Comparison of ENCODE assay signal across 10 cellular contexts in the genomic region with DNA sequence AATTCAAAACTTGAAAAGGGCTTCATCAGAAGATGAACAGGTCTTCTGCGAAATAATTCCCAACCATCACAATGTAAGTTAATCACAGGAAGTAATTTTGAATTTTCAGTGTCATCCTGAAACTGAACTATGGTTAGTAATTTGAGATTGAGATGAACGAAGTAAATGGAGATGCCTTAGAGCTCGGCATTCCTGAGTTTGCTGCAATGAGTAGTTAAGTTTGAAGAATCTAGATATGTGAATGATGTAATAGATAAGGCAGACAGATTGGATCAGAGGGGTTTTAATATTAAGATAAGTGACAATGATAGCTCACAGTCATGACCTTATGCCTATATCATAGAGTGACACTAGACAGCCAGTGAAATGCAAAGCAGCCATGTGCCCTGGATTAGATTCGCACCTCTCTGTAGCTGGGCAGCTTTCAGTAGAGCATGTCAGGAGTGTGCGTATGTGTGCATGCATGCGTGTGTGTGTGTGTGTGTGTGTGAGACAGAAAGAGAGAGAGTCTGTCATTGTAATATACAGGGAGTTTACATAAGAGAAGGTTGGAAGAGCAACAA.
DNase-seq lines count a peak whose midpoint lies in the region; ATAC-seq, FAIRE-seq and TF ChIP-seq lines count a peak whose summit lies in the region.
"Had no signal": no experiment of that assay in that cellular context is flagged by ENCODE, and none has a peak within 500 bp of the region (broad histone marks: within the 10 kb centered on the region; RNA-seq: fewer than 3 reads in every experiment).

No MANE protein-coding gene starts in this region.

- peak; percentile 49 for ATAC-seq in HG02981 (IDR thresholded peaks at IDR 0.05; ENCODE audit: unreplicated experiment)
- peak; percentile 42 for ATAC-seq in stimulated activated naive CD8-positive, alpha-beta T cell treated with anti-CD3 and anti-CD28 coated beads, Interleukin-15, Interleukin-2, amounts not matched to agents 100 U/mL and 50 U/mL, for 24 hours

- peaks cover 77% of the 10 kb centered on the region for H3K4me1 Mint-ChIP-seq in activated T-helper 1 cell treated with anti-CD3 and anti-CD28 coated beads, Interleukin-12 subunit alpha, Interleukin-12 subunit beta, Interleukin-2, Interleukin-4 antibody, amounts not matched to agents 30 ng/mL and 10 ng/mL and 1 ng/mL, durations not matched to agents 14 hours and 24 hours and 36 hours (ENCODE audit: low read depth)

- peaks cover 8% of the 10 kb centered on the region for H3K9me3 Mint-ChIP-seq in activated T-helper 1 cell treated with anti-CD3 and anti-CD28 coated beads, Interleukin-12 subunit alpha, Interleukin-12 subunit beta, Interleukin-2, Interleukin-4 antibody, amounts not matched to agents 30 ng/mL and 10 ng/mL and 1 ng/mL, durations not matched to agents 14 hours and 24 hours and 36 hours

- peak overlapping the region; percentile 88 for H3K27ac Mint-ChIP-seq in activated T-helper 1 cell treated with anti-CD3 and anti-CD28 coated beads, Interleukin-12 subunit alpha, Interleukin-12 subunit beta, Interleukin-2, Interleukin-4 antibody, amounts not matched to agents 30 ng/mL and 10 ng/mL and 1 ng/mL, durations not matched to agents 14 hours and 24 hours and 36 hours

- DNase-seq in activated naive CD4-positive, alpha-beta T cell treated with Interleukin-2 at 50 U/mL for 16 hours, result peak; percentile 31
- no peak for DNase-seq in activated naive CD4-positive, alpha-beta T cell (lab: John Stamatoyannopoulos, UW)
- no peak for DNase-seq in activated T-helper 1 cell treated with anti-CD3 and anti-CD28 coated beads, Interleukin-12 subunit alpha, Interleukin-12 subunit beta, Interleukin-2, Interleukin-4 antibody, amounts not matched to agents 30 ng/mL and 10 ng/mL and 1 ng/mL, durations not matched to agents 14 hours and 24 hours and 36 hours (ENCODE audit: low spot score)
- DNase-seq in stimulated activated naive CD8-positive, alpha-beta T cell treated with anti-CD3 and anti-CD28 coated beads, Interleukin-15, Interleukin-2, amounts not matched to agents 100 U/mL and 50 U/mL, for 24 hours, result no peak
- DNase-seq in UCSD-AML1 (lab: John Stamatoyannopoulos, UW; ENCODE audit: unreplicated experiment) (no peak), C1 segment of cervical spinal cord (lab: John Stamatoyannopoulos, UW) (no peak), kidney (no peak)
- DNase-seq: midbrain had no signal

- intact Hi-C loops in activated T-helper 1 cell treated with anti-CD3 and anti-CD28 coated beads, Interleukin-12 subunit alpha, Interleukin-12 subunit beta, Interleukin-2, Interleukin-4 antibody, amounts not matched to agents 30 ng/mL and 10 ng/mL and 1 ng/mL, durations not matched to agents 14 hours and 24 hours and 36 hours (cut with micrococcal nuclease), result no loop called here
- intact Hi-C loops in kidney (cut with DNase I), result no loop called here

- peak overlapping the region; percentile 56 for H3K4me3 Mint-ChIP-seq in activated T-helper 1 cell treated with anti-CD3 and anti-CD28 coated beads, Interleukin-12 subunit alpha, Interleukin-12 subunit beta, Interleukin-2, Interleukin-4 antibody, amounts not matched to agents 30 ng/mL and 10 ng/mL and 1 ng/mL, durations not matched to agents 14 hours and 24 hours and 36 hours

- H3K4me1 ChIP-seq in kidney (ENCODE audit: control insufficient read depth in 1 of 2, insufficient read depth in 1 of 2, low read depth in 1 of 2, low read length in 2 of 2), result peaks cover 0 to 8% of the 10 kb centered on the region in 2 donors

- no peaks in the 10 kb centered on the region for H3K27me3 Mint-ChIP-seq in activated T-helper 1 cell treated with anti-CD3 and anti-CD28 coated beads, Interleukin-12 subunit alpha, Interleukin-12 subunit beta, Interleukin-2, Interleukin-4 antibody, amounts not matched to agents 30 ng/mL and 10 ng/mL and 1 ng/mL, durations not matched to agents 14 hours and 24 hours and 36 hours (ENCODE audit: insufficient read depth)

- H3K36me3 ChIP-seq in kidney (ENCODE audit: control insufficient read depth in 1 of 2, insufficient read depth in 2 of 2, low read length in 2 of 2), result peaks cover 0 to 2% of the 10 kb centered on the region in 2 donors
- H3K36me3 ChIP-seq: SJCRH30 had no signal

- no peak for TF ChIP-seq CTCF in kidney (IDR thresholded peaks at IDR 0.05; ENCODE audit: borderline replicate concordance, extremely low read depth, insufficient read depth)

- peaks cover 0 to 5% of the 10 kb centered on the region in 2 donors for H3K9me3 ChIP-seq in kidney (ENCODE audit: control insufficient read depth in 1 of 2, low read length in 2 of 2)
- H3K9me3 ChIP-seq: SJCRH30 had no signal

- no peak overlapping the region for H3K4me3 ChIP-seq in kidney (ENCODE audit: low read length in 2 of 2)
- H3K4me3 ChIP-seq: SJCRH30 had no signal

- FAIRE-seq in kidney (lab: Jason Lieb, UNC), result no peak

- no peak overlapping the region for H3K27ac ChIP-seq in kidney (ENCODE audit: low read depth in 2 of 2, low read length in 2 of 2)
- H3K27ac ChIP-seq: SJCRH30 had no signal

- H3K36me3 Mint-ChIP-seq in activated T-helper 1 cell treated with anti-CD3 and anti-CD28 coated beads, Interleukin-12 subunit alpha, Interleukin-12 subunit beta, Interleukin-2, Interleukin-4 antibody, amounts not matched to agents 30 ng/mL and 10 ng/mL and 1 ng/mL, durations not matched to agents 14 hours and 24 hours and 36 hours (ENCODE audit: low read depth), result peaks cover 31% of the 10 kb centered on the region

- no peak overlapping the region for H3K9ac ChIP-seq in kidney (ENCODE audit: low read length in 2 of 2)
